In the genomic region with DNA sequence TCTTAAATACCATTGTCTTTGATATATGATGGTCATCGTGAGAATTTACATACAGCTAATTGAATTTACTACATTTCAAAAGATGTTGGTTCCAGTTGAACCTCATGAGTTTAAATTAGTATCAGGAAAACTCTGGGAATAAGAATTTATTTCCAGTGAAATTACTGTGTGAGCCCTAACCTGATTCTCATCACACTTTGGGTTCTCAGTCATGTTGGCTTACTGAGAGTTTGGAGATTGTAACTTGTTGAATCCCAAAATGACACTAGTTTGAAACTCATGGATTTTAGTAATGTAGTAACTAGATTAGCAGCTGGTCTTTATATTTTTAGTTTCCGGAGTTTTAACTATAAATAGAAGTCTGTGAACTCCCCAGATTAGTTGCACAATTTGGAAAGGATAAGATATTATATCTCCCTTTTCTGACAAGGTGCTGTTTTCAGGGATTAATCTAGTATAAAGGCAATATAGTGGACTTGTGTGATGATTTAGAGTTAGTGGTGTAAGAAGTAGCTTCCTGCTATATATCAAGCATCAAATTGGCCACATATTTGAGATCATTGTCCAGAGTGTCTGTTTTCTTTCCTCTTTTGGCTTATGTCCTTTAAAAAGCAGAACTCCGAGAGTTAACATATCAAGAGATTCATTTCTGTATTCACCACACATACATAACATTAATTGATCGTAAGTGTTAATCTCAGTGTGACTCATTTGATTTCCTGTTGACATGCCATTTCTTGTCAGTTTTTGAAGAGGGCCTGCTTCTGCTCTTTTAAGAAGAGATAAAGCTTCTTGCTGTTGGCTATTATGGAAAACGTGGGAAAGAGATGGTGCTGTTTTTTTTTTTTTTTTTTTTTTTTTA, we compare ENCODE assay signal across 9 cellular contexts. TPM values are rescaled to one million over a fixed set of nuclear protein-coding genes. Genes with fewer than 3 reads are reported as not detected.
DNase-seq lines count a peak whose midpoint lies in the region; ATAC-seq, FAIRE-seq and TF ChIP-seq lines count a peak whose summit lies in the region.
"Had no signal": no experiment of that assay in that cellular context is flagged by ENCODE, and none has a peak within 500 bp of the region (broad histone marks: within the 10 kb centered on the region; RNA-seq: fewer than 3 reads in every experiment).

No MANE protein-coding gene starts in this region.

- no peaks in the 10 kb centered on the region for H3K9me3 ChIP-seq in keratinocyte (ENCODE audit: control insufficient read depth, low read depth, low read length)
- no peaks in the 10 kb centered on the region for H3K9me3 ChIP-seq in upper lobe of right lung

- H3K27ac ChIP-seq in keratinocyte (ENCODE audit: control insufficient read depth, insufficient read depth, low read length) (peak overlapping the region; percentile 58), upper lobe of right lung (peak overlapping the region; percentile 79)

- H3K9ac ChIP-seq in keratinocyte (ENCODE audit: control insufficient read depth, extremely low read depth, insufficient read depth, low read length), result peak overlapping the region; percentile 34

- H3K36me3 ChIP-seq in keratinocyte (ENCODE audit: control insufficient read depth in 2 of 2, extremely low read depth in 1 of 2, insufficient read depth in 2 of 2, low read length in 2 of 2) (peaks cover 0 to 5% of the 10 kb centered on the region in 2 experiments), upper lobe of right lung (peaks cover 43% of the 10 kb centered on the region)

- dilution Hi-C loops in keratinocyte (cut with MboI; ENCODE audit: extremely low pct_ligation_motif_present, low sequenced_read_pairs), result no loop called here

- intact Hi-C loops in upper lobe of right lung (cut with DNase I), result no loop called here

- ATAC-seq in activated T-cell treated with anti-CD3 and anti-CD28 coated beads, Interleukin-2, amount 50 U/mL, for 4 hours, result peak; percentile 55
- ATAC-seq in activated naive CD8-positive, alpha-beta T cell treated with anti-CD3 and anti-CD28 coated beads, Interleukin-2, amount 50 U/mL, for 24 hours, result peak; percentile 61
- ATAC-seq in upper lobe of right lung, result peak; percentile 68
- ATAC-seq in GM21717 (IDR thresholded peaks at IDR 0.05; ENCODE audit: unreplicated experiment), result no peak

- FAIRE-seq in keratinocyte (lab: Jason Lieb, UNC), result peak; percentile 86
- FAIRE-seq: H1 had no signal

- H3K9me3 Mint-ChIP-seq in activated T-cell treated with anti-CD3 and anti-CD28 coated beads, Interleukin-2, amount 50 U/mL, for 4 hours, result no peaks in the 10 kb centered on the region
- H3K9me3 Mint-ChIP-seq in activated naive CD8-positive, alpha-beta T cell treated with anti-CD3 and anti-CD28 coated beads, Interleukin-2, amount 50 U/mL, for 24 hours, result no peaks in the 10 kb centered on the region

- H3K79me2 ChIP-seq in keratinocyte (ENCODE audit: control insufficient read depth, insufficient read depth, low read length), result peaks cover 62% of the 10 kb centered on the region

- peak overlapping the region; percentile 89 for H3K4me3 Mint-ChIP-seq in activated T-cell treated with anti-CD3 and anti-CD28 coated beads, Interleukin-2, amount 50 U/mL, for 4 hours
- H3K4me3 Mint-ChIP-seq in activated naive CD8-positive, alpha-beta T cell treated with anti-CD3 and anti-CD28 coated beads, Interleukin-2, amount 50 U/mL, for 24 hours, result peak overlapping the region; percentile 80

- no peaks in the 10 kb centered on the region for H3K27me3 Mint-ChIP-seq in activated T-cell treated with anti-CD3 and anti-CD28 coated beads, Interleukin-2, amount 50 U/mL, for 4 hours (ENCODE audit: low read depth)
- no peaks in the 10 kb centered on the region for H3K27me3 Mint-ChIP-seq in activated naive CD8-positive, alpha-beta T cell treated with anti-CD3 and anti-CD28 coated beads, Interleukin-2, amount 50 U/mL, for 24 hours

- peak overlapping the region; percentile 95 for H3K27ac Mint-ChIP-seq in activated naive CD8-positive, alpha-beta T cell treated with anti-CD3 and anti-CD28 coated beads, Interleukin-2, amount 50 U/mL, for 24 hours

- H3K4me2 ChIP-seq in keratinocyte (ENCODE audit: control insufficient read depth, extremely low read depth, insufficient read depth, low read depth, low read length), result peak overlapping the region; percentile 55

- H2AFZ ChIP-seq in keratinocyte (ENCODE audit: control insufficient read depth, low read length), result no peak overlapping the region

- H3K27me3 ChIP-seq in keratinocyte (ENCODE audit: control insufficient read depth, extremely low read depth, insufficient read depth, low read length) (no peaks in the 10 kb centered on the region), upper lobe of right lung (no peaks in the 10 kb centered on the region)

- H3K4me1 ChIP-seq in keratinocyte (ENCODE audit: control insufficient read depth, extremely low read depth, insufficient read depth, low read length) (peaks cover 47% of the 10 kb centered on the region), upper lobe of right lung (peaks cover 60% of the 10 kb centered on the region)

- TF ChIP-seq CTCF in keratinocyte (optimal IDR thresholded peaks at IDR 0.05 in 1 of 3, IDR thresholded peaks at IDR 0.05 in 1 of 3, conservative IDR thresholded peaks at IDR 0.05 in 1 of 3; ENCODE audit: extremely low read depth in 1 of 3, insufficient read depth in 2 of 3, low read length in 3 of 3), result no peak
- no peak for TF ChIP-seq CTCF in upper lobe of right lung (IDR thresholded peaks at IDR 0.05)

- H3K4me1 Mint-ChIP-seq in activated T-cell treated with anti-CD3 and anti-CD28 coated beads, Interleukin-2, amount 50 U/mL, for 4 hours (ENCODE audit: low read depth), result peaks cover 80% of the 10 kb centered on the region
- H3K4me1 Mint-ChIP-seq in activated naive CD8-positive, alpha-beta T cell treated with anti-CD3 and anti-CD28 coated beads, Interleukin-2, amount 50 U/mL, for 24 hours, result peaks cover 88% of the 10 kb centered on the region

- H3K36me3 Mint-ChIP-seq in activated T-cell treated with anti-CD3 and anti-CD28 coated beads, Interleukin-2, amount 50 U/mL, for 4 hours (ENCODE audit: insufficient read depth), result peaks cover 36% of the 10 kb centered on the region
- peaks cover 47% of the 10 kb centered on the region for H3K36me3 Mint-ChIP-seq in activated naive CD8-positive, alpha-beta T cell treated with anti-CD3 and anti-CD28 coated beads, Interleukin-2, amount 50 U/mL, for 24 hours (ENCODE audit: low read depth)

- DNase-seq in activated T-cell treated with anti-CD3 and anti-CD28 coated beads, Interleukin-2, amount 50 U/mL, for 4 hours, result no peak
- no peak for DNase-seq in activated T-cell treated with anti-CD3 and anti-CD28 coated beads, Interleukin-2, amount 50 U/mL, for 48 hours
- DNase-seq in activated naive CD8-positive, alpha-beta T cell treated with anti-CD3 and anti-CD28 coated beads, Interleukin-2, amount 50 U/mL, for 24 hours, result no peak
- DNase-seq in keratinocyte (ENCODE audit: low read depth, low spot score) (no peak), upper lobe of right lung (no peak), NCI-H146 (lab: John Stamatoyannopoulos, UW) (no peak), middle frontal gyrus (ENCODE audit: extremely low spot score, low spot score) (no peak)

- H3K9me1 ChIP-seq in keratinocyte (ENCODE audit: control insufficient read depth, extremely low read depth, insufficient read depth, low read length), result no peaks in the 10 kb centered on the region

- H3K4me3 ChIP-seq in keratinocyte (ENCODE audit: control insufficient read depth in 2 of 3, extremely low read depth in 1 of 3, insufficient read depth in 2 of 3, low read depth in 1 of 3, low read length in 3 of 3) (peak overlapping the region in 2 of 3 experiments; percentile 3 to 4), upper lobe of right lung (peak overlapping the region; percentile 11)

- H4K20me1 ChIP-seq in keratinocyte (ENCODE audit: control insufficient read depth, extremely low read depth, insufficient read depth, low read length), result no peaks in the 10 kb centered on the region

RNA-seq across cellular contexts. Expression of a gene that starts 15.7 kb away (rescaled TPM):
- total RNA-seq in activated T-cell treated with anti-CD3 and anti-CD28 coated beads, Interleukin-2, amount 50 U/mL, for 4 hours, result 100 to 1,000 TPM; 254 to 279 (median 265) TPM
- polyA plus RNA-seq in keratinocyte, result 107 to 202 TPM (median 125 TPM) in 3 replicates
- polyA plus RNA-seq in keratinocyte (2011; ENCODE audit: low read depth), result 40.2 TPM
- 106 and 185 TPM in 2 replicates for polyA plus RNA-seq in keratinocyte (2011; cell fraction: cytosol; rRNA removed)
- 67.0 and 74.2 TPM in 2 replicates for polyA plus RNA-seq in keratinocyte (2011; cell fraction: nucleus; rRNA removed)
- 100 and 142 TPM in 2 replicates for polyA plus RNA-seq in keratinocyte (2012; ENCODE audit: low replicate concordance)
- polyA minus RNA-seq in keratinocyte, result 13.4 to 56.9 TPM (median 38.3 TPM) in 3 replicates
- 20.5 TPM for polyA minus RNA-seq in keratinocyte (2011; cell fraction: cytosol; rRNA and poly(A)+ RNA removed)
- polyA minus RNA-seq in keratinocyte (2011; cell fraction: nucleus; rRNA and poly(A)+ RNA removed), result 23.6 and 35.1 TPM in 2 replicates
- total RNA-seq in upper lobe of right lung, result 106 TPM

RNA-seq across cellular contexts. Expression of a gene that starts 18.4 kb away (rescaled TPM):
- 10 to 100 TPM; 49.7 to 62.9 (median 57.7) TPM for total RNA-seq in activated T-cell treated with anti-CD3 and anti-CD28 coated beads, Interleukin-2, amount 50 U/mL, for 4 hours
- 2.6 to 8.0 TPM (median 4.9 TPM) in 3 replicates for polyA plus RNA-seq in keratinocyte
- polyA plus RNA-seq in keratinocyte (2011; ENCODE audit: low read depth), result 160 TPM
- 2.0 and 3.8 TPM in 2 replicates for polyA plus RNA-seq in keratinocyte (2011; cell fraction: cytosol; rRNA removed)
- 7.0 and 9.0 TPM in 2 replicates for polyA plus RNA-seq in keratinocyte (2011; cell fraction: nucleus; rRNA removed)
- polyA plus RNA-seq in keratinocyte (2012; ENCODE audit: low replicate concordance), result 12.7 and 21.4 TPM in 2 replicates
- 3.0 to 39.0 TPM (median 12.0 TPM) in 3 replicates for polyA minus RNA-seq in keratinocyte
- polyA minus RNA-seq in keratinocyte (2011; cell fraction: cytosol; rRNA and poly(A)+ RNA removed), result 11.3 TPM
- 10.2 and 29.2 TPM in 2 replicates for polyA minus RNA-seq in keratinocyte (2011; cell fraction: nucleus; rRNA and poly(A)+ RNA removed)
- 74.2 TPM for total RNA-seq in upper lobe of right lung
